In the genomic region with DNA sequence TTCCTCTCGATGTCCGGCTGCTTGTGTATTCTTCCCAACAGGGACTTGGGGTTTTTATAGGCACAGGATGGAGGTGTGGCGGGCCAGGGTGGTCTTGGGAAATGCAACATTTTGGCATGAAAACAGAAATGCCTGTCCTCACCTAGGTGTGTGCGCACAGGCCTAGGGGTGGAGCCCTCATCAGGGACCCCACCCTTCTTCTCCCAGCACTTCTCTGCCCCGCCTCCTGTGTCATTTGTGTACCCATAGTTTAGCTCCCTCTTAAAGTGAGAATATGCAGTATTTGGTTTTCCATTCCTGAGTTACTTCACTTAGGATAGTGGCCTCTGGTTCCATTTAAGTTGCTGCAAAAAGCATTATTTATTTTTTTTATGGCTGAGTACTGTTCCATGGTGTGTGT, we compare ENCODE assay signal across 1 cellular context.
TF ChIP-seq lines count a peak whose summit lies in the region.

No MANE protein-coding gene starts in this region.

TF ChIP-seq in H1, 55 proteins besides CTCF, POLR2A, EP300 and RAD21:
- TF ChIP-seq MAFK (IDR thresholded peaks at IDR 0.05; ENCODE audit: low read depth, low read length) = no peak
- TF ChIP-seq, protein P1, sequence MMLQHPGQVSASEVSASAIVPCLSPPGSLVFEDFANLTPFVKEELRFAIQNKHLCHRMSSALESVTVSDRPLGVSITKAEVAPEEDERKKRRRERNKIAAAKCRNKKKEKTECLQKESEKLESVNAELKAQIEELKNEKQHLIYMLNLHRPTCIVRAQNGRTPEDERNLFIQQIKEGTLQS (IDR thresholded peaks at IDR 0.05; ENCODE audit: insufficient read depth, low read depth, low read length) = no peak
- no peak for TF ChIP-seq GABPA (IDR thresholded peaks at IDR 0.05; ENCODE audit: borderline replicate concordance, insufficient read depth, low read length)
- no peak for TF ChIP-seq KDM4A (IDR thresholded peaks at IDR 0.05; ENCODE audit: low read depth, low read length, severe bottlenecking)
- no peak for TF ChIP-seq POLR2AphosphoS5 (IDR thresholded peaks at IDR 0.05; ENCODE audit: low read depth, low read length)
- no peak for TF ChIP-seq SIN3A (conservative IDR thresholded peaks at IDR 0.05 in 1 of 2, IDR thresholded peaks at IDR 0.05 in 1 of 2; ENCODE audit: low read depth in 1 of 2, low read length in 2 of 2)
- no peak for TF ChIP-seq HDAC2 (IDR thresholded peaks at IDR 0.05; ENCODE audit: borderline replicate concordance in 1 of 2, low read depth in 2 of 2, low read length in 2 of 2)
- TF ChIP-seq, protein P2, sequence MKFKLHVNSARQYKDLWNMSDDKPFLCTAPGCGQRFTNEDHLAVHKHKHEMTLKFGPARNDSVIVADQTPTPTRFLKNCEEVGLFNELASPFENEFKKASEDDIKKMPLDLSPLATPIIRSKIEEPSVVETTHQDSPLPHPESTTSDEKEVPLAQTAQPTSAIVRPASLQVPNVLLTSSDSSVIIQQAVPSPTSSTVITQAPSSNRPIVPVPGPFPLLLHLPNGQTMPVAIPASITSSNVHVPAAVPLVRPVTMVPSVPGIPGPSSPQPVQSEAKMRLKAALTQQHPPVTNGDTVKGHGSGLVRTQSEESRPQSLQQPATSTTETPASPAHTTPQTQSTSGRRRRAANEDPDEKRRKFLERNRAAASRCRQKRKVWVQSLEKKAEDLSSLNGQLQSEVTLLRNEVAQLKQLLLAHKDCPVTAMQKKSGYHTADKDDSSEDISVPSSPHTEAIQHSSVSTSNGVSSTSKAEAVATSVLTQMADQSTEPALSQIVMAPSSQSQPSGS (IDR thresholded peaks at IDR 0.05; ENCODE audit: low read length) = no peak
- no peak for TF ChIP-seq SUZ12 (IDR thresholded peaks at IDR 0.05; ENCODE audit: low read length)
- TF ChIP-seq SAP30 (IDR thresholded peaks at IDR 0.05; ENCODE audit: insufficient read depth, insufficient replicate concordance, low read length) = no peak
- TF ChIP-seq SIRT6 (IDR thresholded peaks at IDR 0.05; ENCODE audit: low read length) = no peak
- no peak for TF ChIP-seq RXRA (IDR thresholded peaks at IDR 0.05; ENCODE audit: insufficient read depth, low read depth, low read length)
- TF ChIP-seq TCF12 (IDR thresholded peaks at IDR 0.05; ENCODE audit: low read depth, low read length) = no peak
- no peak for TF ChIP-seq EGR1 (IDR thresholded peaks at IDR 0.05; ENCODE audit: borderline replicate concordance, low read depth, low read length)
- no peak for TF ChIP-seq RFX5 (IDR thresholded peaks at IDR 0.05; ENCODE audit: borderline replicate concordance, low read depth, low read length)
- no peak for TF ChIP-seq CREB1 (IDR thresholded peaks at IDR 0.05)
- no peak for TF ChIP-seq SP2 (IDR thresholded peaks at IDR 0.05; ENCODE audit: low read length)
- no peak for TF ChIP-seq SP1 (IDR thresholded peaks at IDR 0.05; ENCODE audit: low read depth, low read length)
